In genomic region chr16:58000706-58001676, GRCh38 we compare ENCODE assay signal across 8 cellular contexts. TPM values are rescaled to one million over a fixed set of nuclear protein-coding genes. Genes with fewer than 3 reads are reported as not detected.
DNase-seq lines count a peak whose midpoint lies in the region; ATAC-seq and TF ChIP-seq lines count a peak whose summit lies in the region.

USB1 (plus strand) TSS chr16:58001407; CDS start chr16:58001484, 77 bp downstream.

- intact Hi-C loops in CD8-positive, alpha-beta T cell (cut with DNase I, micrococcal nuclease): loop anchor here (1.0 to 10.0 kb wide), 18 partner anchors 16 to 700 kb away; partner anchors contain the start of genes CFAP20 (in 2 of the 2), CSNK2A2 (in 2 of the 2), KATNB1 (in 2 of the 2) and CCDC102A (in 1 of the 2)

- TF ChIP-seq CTCF in CD8-positive, alpha-beta T cell (IDR thresholded peaks at IDR 0.05): peak; percentile 77
- TF ChIP-seq CTCF in endothelial cell (IDR thresholded peaks at IDR 0.05; ENCODE audit: unreplicated experiment): peak; percentile 65

- CTCF ChIA-PET in CD8-positive, alpha-beta T cell (lab: Charles Lee): interaction anchor here (0.7 to 10.1 kb wide), 6 partner anchors 10 to 306 kb away, joined by 3 to 143 read pairs (median 4); no protein-coding TSS in a partner anchor
- CTCF ChIA-PET in activated CD8-positive, alpha-beta memory T cell treated with anti-CD3 and anti-CD28 coated beads, Interleukin-2, amount 10 ng/mL, durations not matched to agents 7 days and 5 days (lab: Charles Lee): interaction anchor here (0.7 to 5.7 kb wide), 13 partner anchors 12 to 424 kb away, joined by 3 to 64 read pairs (median 4); no protein-coding TSS in a partner anchor

- no peaks in the 10 kb centered on the region for H3K9me3 Mint-ChIP-seq in CD8-positive, alpha-beta T cell
- H3K9me3 Mint-ChIP-seq in activated CD8-positive, alpha-beta memory T cell treated with anti-CD3 and anti-CD28 coated beads, Interleukin-2, amount 10 ng/mL, durations not matched to agents 7 days and 5 days (ENCODE audit: low read depth): no peaks in the 10 kb centered on the region
- no peaks in the 10 kb centered on the region for H3K9me3 Mint-ChIP-seq in endothelial cell (ENCODE audit: unreplicated experiment)

- H3K36me3 Mint-ChIP-seq in CD8-positive, alpha-beta T cell: peaks cover 52% of the 10 kb centered on the region
- peaks cover 32% of the 10 kb centered on the region for H3K36me3 Mint-ChIP-seq in activated CD8-positive, alpha-beta memory T cell treated with anti-CD3 and anti-CD28 coated beads, Interleukin-2, amount 10 ng/mL, durations not matched to agents 7 days and 5 days
- H3K36me3 Mint-ChIP-seq in endothelial cell (ENCODE audit: low read depth, unreplicated experiment): peaks cover 29% of the 10 kb centered on the region

- peaks cover 43% of the 10 kb centered on the region for H3K4me1 ChIP-seq in CD8-positive, alpha-beta T cell (ENCODE audit: insufficient read depth, low read length)

- peaks cover 16% of the 10 kb centered on the region for H3K36me3 ChIP-seq in CD8-positive, alpha-beta T cell (ENCODE audit: insufficient read depth, low read length)

- H3K27me3 ChIP-seq in CD8-positive, alpha-beta T cell (ENCODE audit: insufficient read depth, low read length): no peaks in the 10 kb centered on the region

- H3K4me1 Mint-ChIP-seq in CD8-positive, alpha-beta T cell (ENCODE audit: low read depth): peaks cover 64% of the 10 kb centered on the region
- H3K4me1 Mint-ChIP-seq in activated CD8-positive, alpha-beta memory T cell treated with anti-CD3 and anti-CD28 coated beads, Interleukin-2, amount 10 ng/mL, durations not matched to agents 7 days and 5 days: peaks cover 56% of the 10 kb centered on the region
- peaks cover 11% of the 10 kb centered on the region for H3K4me1 Mint-ChIP-seq in endothelial cell (ENCODE audit: unreplicated experiment)

- H3K27me3 Mint-ChIP-seq in CD8-positive, alpha-beta T cell (ENCODE audit: low read depth): no peaks in the 10 kb centered on the region
- H3K27me3 Mint-ChIP-seq in activated CD8-positive, alpha-beta memory T cell treated with anti-CD3 and anti-CD28 coated beads, Interleukin-2, amount 10 ng/mL, durations not matched to agents 7 days and 5 days: no peaks in the 10 kb centered on the region
- H3K27me3 Mint-ChIP-seq in endothelial cell (ENCODE audit: unreplicated experiment): peaks cover 16% of the 10 kb centered on the region

- peak within 1 kb of the TSS; percentile 69 for H3K4me3 ChIP-seq in CD8-positive, alpha-beta T cell (ENCODE audit: low read depth, low read length)

- H3K27ac Mint-ChIP-seq in CD8-positive, alpha-beta T cell: peak within 1 kb of the TSS; percentile 87
- peak within 1 kb of the TSS; percentile 93 for H3K27ac Mint-ChIP-seq in activated CD8-positive, alpha-beta memory T cell treated with anti-CD3 and anti-CD28 coated beads, Interleukin-2, amount 10 ng/mL, durations not matched to agents 7 days and 5 days
- H3K27ac Mint-ChIP-seq in endothelial cell (ENCODE audit: unreplicated experiment): peak within 1 kb of the TSS; percentile 67

- H3K9me3 ChIP-seq in CD8-positive, alpha-beta T cell (ENCODE audit: low read length): no peaks in the 10 kb centered on the region

- peak; percentile 68 to 91 (median 81) for DNase-seq in CD8-positive, alpha-beta T cell
- DNase-seq in NOMO-1 (lab: John Stamatoyannopoulos, UW; ENCODE audit: unreplicated experiment in 2 of 2): peak; percentile 60 to 77
- peak; percentile 89 for DNase-seq in activated CD8-positive, alpha-beta memory T cell treated with anti-CD3 and anti-CD28 coated beads, Interleukin-2, amount 10 ng/mL, durations not matched to agents 7 days and 5 days
- DNase-seq in endothelial cell (ENCODE audit: low spot score): peak; percentile 91
- peak; percentile 80 for DNase-seq in middle frontal gyrus (ENCODE audit: extremely low spot score, low spot score)
- DNase-seq in stimulated activated CD8-positive, alpha-beta memory T cell treated with anti-CD3 and anti-CD28 coated beads, Interleukin-4, amount 100 ng/mL, for 1 hour (ENCODE audit: low read depth in 2 of 2, low spot score in 1 of 2): peak; percentile 58 to 65

- peak within 1 kb of the TSS; percentile 91 for H3K4me3 Mint-ChIP-seq in CD8-positive, alpha-beta T cell
- H3K4me3 Mint-ChIP-seq in activated CD8-positive, alpha-beta memory T cell treated with anti-CD3 and anti-CD28 coated beads, Interleukin-2, amount 10 ng/mL, durations not matched to agents 7 days and 5 days: peak within 1 kb of the TSS; percentile 92
- H3K4me3 Mint-ChIP-seq in endothelial cell (ENCODE audit: unreplicated experiment): peak within 1 kb of the TSS; percentile 91

- peak; percentile 77 for ATAC-seq in CD8-positive, alpha-beta T cell
- ATAC-seq in GM19328 (IDR thresholded peaks at IDR 0.05; ENCODE audit: unreplicated experiment) (peak; percentile 77), HG03469 (IDR thresholded peaks at IDR 0.05; ENCODE audit: unreplicated experiment) (peak; percentile 69)
- ATAC-seq in activated CD8-positive, alpha-beta memory T cell treated with anti-CD3 and anti-CD28 coated beads, Interleukin-2, amount 10 ng/mL, durations not matched to agents 7 days and 5 days: peak; percentile 77

- POLR2A ChIA-PET in CD8-positive, alpha-beta T cell (lab: Charles Lee): interaction anchor here (0.6 to 2.9 kb wide), 5 partner anchors 12 to 265 kb away, joined by 3 to 9 read pairs (median 5); partner anchors contain the start of gene KATNB1

- H3K27ac ChIP-seq in CD8-positive, alpha-beta T cell (ENCODE audit: low read depth, low read length): peak within 1 kb of the TSS; percentile 61

RNA-seq across cellular contexts. Expression of gene USB1, which starts in this region (rescaled TPM):
- 10 to 100 TPM; 24.7 to 27.9 TPM for total RNA-seq in CD8-positive, alpha-beta T cell
- total RNA-seq in activated CD8-positive, alpha-beta memory T cell treated with anti-CD3 and anti-CD28 coated beads, Interleukin-2, amount 10 ng/mL, durations not matched to agents 7 days and 5 days: 10 to 100 TPM; 62.2 to 68.0 TPM
- 79.5 TPM for total RNA-seq in endothelial cell (ENCODE audit: unreplicated experiment)

Comparison
In these comparisons a context has a peak if more than half of its experiments do, and no peak if none do; other contexts are left out.
1. Peak in every context shown above with its lines: DNase-seq, ATAC-seq, H3K4me3 ChIP-seq and H3K27ac ChIP-seq.